ENCODE assay signal across 1 cellular context in the genomic region with DNA sequence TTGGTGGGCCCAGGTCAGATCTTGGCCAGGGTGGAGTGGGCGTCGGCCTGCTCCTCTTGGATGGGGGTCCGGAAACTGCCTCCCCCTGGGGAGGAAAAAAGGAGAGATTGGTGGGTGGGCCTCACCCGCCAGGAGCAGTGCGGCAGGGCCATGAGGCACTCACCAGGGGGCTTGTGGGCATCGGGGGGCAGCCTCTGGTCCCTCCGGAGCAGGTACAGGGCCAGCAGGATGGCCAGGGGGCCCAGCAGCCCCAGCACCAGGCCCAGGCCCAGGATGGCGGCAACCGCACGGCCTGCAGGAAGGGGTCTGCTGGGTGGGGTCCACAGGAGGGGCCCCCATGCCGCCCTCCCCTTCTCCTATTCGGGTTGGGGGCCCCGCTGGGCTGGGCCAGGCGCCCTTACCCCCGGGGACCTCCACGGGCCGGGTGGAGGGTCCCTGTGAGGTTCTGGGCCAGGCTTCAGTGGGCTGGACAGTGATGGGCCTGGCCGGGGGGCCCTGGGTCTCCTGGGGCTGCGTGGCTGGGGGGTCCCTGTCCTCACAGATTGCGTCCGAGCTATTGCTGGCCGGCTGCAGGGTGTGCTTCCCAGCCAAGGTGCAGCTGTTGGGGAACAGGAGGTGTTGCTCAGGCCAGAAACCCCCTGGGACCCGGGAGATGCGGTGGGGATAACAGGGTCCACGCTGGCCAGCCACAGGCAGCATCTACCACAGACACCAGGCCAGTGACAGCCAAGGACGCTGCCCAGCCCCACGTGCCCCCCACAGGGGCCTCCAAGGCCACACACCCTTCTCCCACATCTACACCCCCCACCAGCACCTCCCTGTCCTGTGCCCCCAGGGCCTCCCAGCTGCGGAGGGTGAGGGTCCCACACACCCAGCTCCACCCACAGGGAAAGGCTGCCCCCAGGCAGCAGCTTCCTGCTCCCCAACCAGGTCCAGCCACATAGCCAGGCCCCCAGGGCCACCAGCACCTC.
TF ChIP-seq lines count a peak whose summit lies in the region.

No MANE protein-coding gene starts in this region.

TF ChIP-seq in IMR-90, 13 proteins besides CTCF, POLR2A, EP300 and RAD21:
- TF ChIP-seq FOS (IDR thresholded peaks at IDR 0.05; ENCODE audit: low read depth, low read length) (no peak), RFX5 (IDR thresholded peaks at IDR 0.05; ENCODE audit: low read depth, low read length) (no peak), RCOR1 (IDR thresholded peaks at IDR 0.05; ENCODE audit: insufficient replicate concordance, low read length) (no peak), USF2 (IDR thresholded peaks at IDR 0.05; ENCODE audit: low read depth, low read length) (no peak), ELK1 (IDR thresholded peaks at IDR 0.05; ENCODE audit: borderline replicate concordance, low read depth, low read length) (no peak), CHD1 (IDR thresholded peaks at IDR 0.05; ENCODE audit: low read depth, low read length) (no peak)
